11 cellular contexts compared by ENCODE assay signal in the genomic region with DNA sequence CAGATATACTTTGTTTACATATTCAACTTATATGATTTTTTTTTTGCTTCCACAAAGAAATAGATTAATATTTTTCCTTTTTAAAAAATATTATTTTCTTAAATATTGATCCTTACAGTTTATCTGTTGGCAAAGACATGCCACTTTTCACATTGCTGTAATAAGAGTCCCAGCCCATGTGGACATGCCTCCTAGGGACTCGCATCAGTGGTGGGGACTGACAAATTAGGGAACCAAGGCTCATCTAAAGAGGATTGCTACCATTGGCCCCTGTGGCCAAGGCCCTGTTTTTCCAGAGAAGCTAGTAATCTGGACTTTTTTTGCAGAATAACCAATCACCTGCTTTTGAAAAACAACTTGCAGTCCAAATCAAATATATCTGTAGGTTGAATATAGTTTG.
"Had no signal": no experiment of that assay in that cellular context is flagged by ENCODE, and none has a peak within 500 bp of the region (broad histone marks: within the 10 kb centered on the region; RNA-seq: fewer than 3 reads in every experiment).

No MANE protein-coding gene starts in this region.

- H3K4me3 ChIP-seq: cardiac muscle cell, left lung, psoas muscle had no signal

- H3K27me3 Mint-ChIP-seq: memory B cell had no signal

- H3K9me3 ChIP-seq: left lung, psoas muscle had no signal

- H3K27me3 ChIP-seq: cardiac muscle cell, left lung had no signal

- ATAC-seq: left lung, psoas muscle, sciatic nerve had no signal

- H3K27ac Mint-ChIP-seq: activated naive CD4-positive, alpha-beta T cell treated with anti-CD3 and anti-CD28 coated beads for 36 hours; memory B cell; nephron had no signal

- H3K9me3 Mint-ChIP-seq: activated naive CD4-positive, alpha-beta T cell treated with anti-CD3 and anti-CD28 coated beads for 36 hours; memory B cell; nephron had no signal

- DNase-seq: activated CD4-positive, alpha-beta T cell treated with anti-CD3 and anti-CD28 coated beads for 48 hours; activated naive CD4-positive, alpha-beta T cell treated with anti-CD3 and anti-CD28 coated beads for 36 hours; left lung; psoas muscle; stimulated activated CD4-positive, alpha-beta T cell treated with anti-CD3 and anti-CD28 coated beads, Interleukin-12 subunit alpha, Interleukin-12 subunit beta, amount 100 ng/mL, for 4 hours; stimulated activated naive CD4-positive, alpha-beta T cell treated with Interleukin-2 at 50 U/mL for 16 hours; T-helper 9 cell had no signal

- H3K4me3 Mint-ChIP-seq: activated naive CD4-positive, alpha-beta T cell treated with anti-CD3 and anti-CD28 coated beads for 36 hours; memory B cell; nephron had no signal

- H3K27ac ChIP-seq: cardiac muscle cell, left lung, psoas muscle had no signal

- H3K4me1 ChIP-seq: left lung, psoas muscle had no signal

- H3K4me1 Mint-ChIP-seq: memory B cell had no signal
